Comparison of ENCODE assay signal across 15 cellular contexts in the genomic region with DNA sequence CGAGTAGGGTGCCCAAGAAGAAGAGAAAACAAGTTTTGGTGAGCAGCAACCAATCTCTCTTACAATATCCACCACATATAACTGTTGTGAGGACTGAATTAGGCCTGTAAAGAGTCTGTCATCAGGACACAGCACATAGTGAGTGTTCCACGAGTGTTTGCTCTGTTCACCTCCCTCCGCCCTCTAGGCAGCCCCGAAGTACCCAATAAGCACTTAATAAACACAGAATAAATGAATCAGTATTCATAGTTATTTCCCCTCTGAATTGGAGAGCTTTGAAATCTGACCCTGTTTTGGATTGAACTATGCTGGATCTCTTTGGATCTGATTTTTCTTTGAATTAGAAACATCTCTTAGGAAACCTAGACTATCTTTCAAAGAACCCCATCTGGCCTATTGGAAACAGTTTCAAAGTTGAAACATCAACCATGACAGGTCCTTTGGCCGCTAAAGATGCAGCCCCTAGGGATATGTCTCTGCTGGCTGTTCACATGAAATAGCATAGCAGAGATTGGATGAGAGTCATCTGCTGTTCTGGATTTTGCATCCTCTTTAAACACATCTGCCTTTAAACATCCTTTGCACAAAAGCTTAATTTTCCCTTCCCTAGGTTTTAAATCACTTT.
DNase-seq lines count a peak whose midpoint lies in the region; ATAC-seq, FAIRE-seq and TF ChIP-seq lines count a peak whose summit lies in the region.
"Had no signal": no experiment of that assay in that cellular context is flagged by ENCODE, and none has a peak within 500 bp of the region (broad histone marks: within the 10 kb centered on the region; RNA-seq: fewer than 3 reads in every experiment).

No MANE protein-coding gene starts in this region.

- 0 out of 2 replicates have a peak overlapping the region, but pooled peaks have one; percentile 18 for H2BK5ac ChIP-seq in H1 (ENCODE audit: low read depth, low read length)

- H2AK5ac ChIP-seq in H1 (ENCODE audit: low read depth, low read length): no peak overlapping the region

- POLR2A ChIA-PET in H1 (lab: Charles Lee; ENCODE audit: partially characterized antibody): no interaction called here

- no peak overlapping the region for H2BK20ac ChIP-seq in H1 (ENCODE audit: low read length)

- no peak overlapping the region for H3K4me2 ChIP-seq in H1 (ENCODE audit: insufficient read depth in 1 of 2, low read depth in 2 of 2, low read length in 2 of 2)

- TF ChIP-seq POLR2A in H1 (IDR thresholded peaks at IDR 0.05; ENCODE audit: control extremely low read depth in 1 of 2, low read depth in 2 of 2, low read length in 2 of 2): no peak

- H3K79me1 ChIP-seq in H1 (ENCODE audit: low read depth, low read length): no peaks in the 10 kb centered on the region

- no peak overlapping the region for H2BK15ac ChIP-seq in H1 (ENCODE audit: low read length)

- H2AFZ ChIP-seq in H1 (ENCODE audit: low read length): no peak overlapping the region

- no peak overlapping the region for H4K5ac ChIP-seq in H1 (ENCODE audit: insufficient read length, low read depth, low read length)

- H3K56ac ChIP-seq in H1 (replicated peaks; ENCODE audit: insufficient read length, low read depth, low read length): no peak overlapping the region

- no peak overlapping the region for H3K27ac ChIP-seq in H1 (ENCODE audit: low read depth, low read length)
- no peak overlapping the region for H3K27ac ChIP-seq in left ventricle myocardium inferior (replicated peaks)

- H3K79me2 ChIP-seq in H1 (ENCODE audit: control insufficient read depth in 1 of 2, insufficient read depth in 2 of 2, low read length in 2 of 2): no peaks in the 10 kb centered on the region

- intact Hi-C loops in left ventricle myocardium inferior (cut with micrococcal nuclease): no loop called here
- intact Hi-C loops in sciatic nerve (cut with DNase I): no loop called here

- ATAC-seq in sciatic nerve: peak; percentile 71
- ATAC-seq: PC-3 had no signal

- no peak overlapping the region for H3K18ac ChIP-seq in H1 (ENCODE audit: extremely low read depth, low read length)

- CTCF ChIA-PET in H1 (lab: Charles Lee; ENCODE audit: partially characterized antibody): no interaction called here

- TF ChIP-seq CTCF in AG10803 (conservative IDR thresholded peaks at IDR 0.05; ENCODE audit: low read length) (no peak), H1 (IDR thresholded peaks at IDR 0.05; ENCODE audit: control extremely low read depth in 1 of 3, insufficient read depth in 1 of 3, low read depth in 1 of 3, low read length in 3 of 3) (no peak), left ventricle myocardium inferior (IDR thresholded peaks at IDR 0.05; ENCODE audit: borderline replicate concordance) (no peak)

- H4K20me1 ChIP-seq in H1 (replicated peaks in 1 of 2; ENCODE audit: control insufficient read depth in 1 of 2, insufficient read depth in 2 of 2, low read length in 2 of 2): no peaks in the 10 kb centered on the region

- H2BK12ac ChIP-seq in H1 (ENCODE audit: low read depth, low read length): no peak overlapping the region

- peak; percentile 21 for DNase-seq in AG10803 (ENCODE audit: low read depth)
- no peak for DNase-seq in H1 (ENCODE audit: low read depth in 1 of 2, low spot score in 2 of 2)
- peak; percentile 20 for DNase-seq in left ventricle myocardium inferior
- no peak for DNase-seq in sciatic nerve (ENCODE audit: low spot score)
- DNase-seq in NCI-H446 treated with DMSO at 0.1 percent for 48 hours (lab: John Stamatoyannopoulos, UW): no peak
- DNase-seq in effector CD4-positive, alpha-beta T cell: no peak
- no peak for DNase-seq in NCI-H1105 treated with DMSO at 0.1 percent for 48 hours (lab: John Stamatoyannopoulos, UW)
- DNase-seq: DMS79, GOT3, MM.1S, NCI-H1092, NCI-H2081 treated with DMSO at 0.1 percent for 48 hours, NCI-H82, PC-3, RPMI8226 had no signal

- H4K8ac ChIP-seq in H1 (ENCODE audit: extremely low read depth, insufficient read depth, low read length): no peak overlapping the region

- no peaks in the 10 kb centered on the region; a peak in 2 of 8 replicates for H3K36me3 ChIP-seq in H1 (ENCODE audit: control insufficient read depth in 2 of 4, insufficient read depth in 4 of 4, low read length in 3 of 4)
- H3K36me3 ChIP-seq in left ventricle myocardium inferior: no peaks in the 10 kb centered on the region

- H3K14ac ChIP-seq in H1 (ENCODE audit: insufficient read length): no peak overlapping the region

- FAIRE-seq in H1 (lab: Jason Lieb, UNC): no peak

- 94% methylated on average over 5 of the region's 5 CpGs; no CpG with 5 or more reads in 1 of the 2 experiments for WGBS in H1 (ENCODE audit: extremely low coverage in 1 of 2, insufficient coverage in 1 of 2, insufficient read length in 1 of 2, insufficient replicate concordance in 2 of 2, low coverage in 1 of 2, low lambda C conversion rate in 2 of 2, missing lambda C conversion rate in 1 of 2), 2 experiments

- H3K4me3 ChIP-seq in AG10803 (ENCODE audit: low read length): no peak overlapping the region
- H3K4me3 ChIP-seq in H1 (ENCODE audit: extremely low read depth in 1 of 4, insufficient read depth in 2 of 4, low read depth in 3 of 4, low read length in 4 of 4): no peak overlapping the region
- H3K4me3 ChIP-seq in left ventricle myocardium inferior: no peak overlapping the region

- H3K9me3 ChIP-seq in H1 (ENCODE audit: insufficient read depth in 2 of 2, low read depth in 1 of 2, low read length in 1 of 2) (no peaks in the 10 kb centered on the region), left ventricle myocardium inferior (replicated peaks) (peaks cover 16% of the 10 kb centered on the region)

- H3K9ac ChIP-seq in H1 (replicated peaks in 1 of 4; ENCODE audit: extremely low read depth in 1 of 4, low read depth in 3 of 4, low read length in 3 of 4): no peak overlapping the region

- no peak overlapping the region for H2BK120ac ChIP-seq in H1 (replicated peaks; ENCODE audit: low read depth, low read length)

- H3K23me2 ChIP-seq in H1 (ENCODE audit: low read depth, low read length): no peaks in the 10 kb centered on the region; the same call in 1 of the 2 replicates

- H3K4ac ChIP-seq in H1 (replicated peaks; ENCODE audit: insufficient read length, low read depth, low read length): no peak overlapping the region

- H3K23ac ChIP-seq in H1 (ENCODE audit: insufficient read length): no peak overlapping the region

- peaks cover 6 to 21% (median 19%) of the 10 kb centered on the region in 4 experiments for H3K4me1 ChIP-seq in H1 (replicated peaks in 1 of 4; ENCODE audit: control insufficient read depth in 3 of 4, insufficient read depth in 4 of 4, low read length in 3 of 4)
- H3K4me1 ChIP-seq in left ventricle myocardium inferior: no peaks in the 10 kb centered on the region

- H4K91ac ChIP-seq in H1 (replicated peaks; ENCODE audit: insufficient read length, low read length): no peak overlapping the region

- no peak for TF ChIP-seq EP300 in H1 (IDR thresholded peaks at IDR 0.05; ENCODE audit: borderline replicate concordance in 1 of 2, low read depth in 2 of 2, low read length in 2 of 2)

- TF ChIP-seq RAD21 in H1 (IDR thresholded peaks at IDR 0.05 in 1 of 2, conservative IDR thresholded peaks at IDR 0.05 in 1 of 2; ENCODE audit: low read depth in 2 of 2, low read length in 2 of 2): no peak

- H3K27me3 ChIP-seq in H1 (replicated peaks in 1 of 4; ENCODE audit: control insufficient read depth in 3 of 4, extremely low read depth in 1 of 4, insufficient read depth in 3 of 4, low read length in 3 of 4): no peaks in the 10 kb centered on the region
- peaks cover 9% of the 10 kb centered on the region for H3K27me3 ChIP-seq in left ventricle myocardium inferior (ENCODE audit: low read depth)

TF ChIP-seq in H1, 55 proteins besides CTCF, POLR2A, EP300 and RAD21:
- no peak for TF ChIP-seq RFX5 (IDR thresholded peaks at IDR 0.05; ENCODE audit: borderline replicate concordance, low read depth, low read length)

Comparison
In these comparisons a context has a peak if more than half of its experiments do, and no peak if none do; other contexts are left out.
1. DNase-seq: peak in AG10803 (single experiment) and left ventricle myocardium inferior (single experiment); none in H1 (0 of 2), sciatic nerve (single experiment), NCI-H446 treated with DMSO at 0.1 percent for 48 hours (single experiment), effector CD4-positive, alpha-beta T cell (single experiment) and NCI-H1105 treated with DMSO at 0.1 percent for 48 hours (single experiment).